In the genomic region with DNA sequence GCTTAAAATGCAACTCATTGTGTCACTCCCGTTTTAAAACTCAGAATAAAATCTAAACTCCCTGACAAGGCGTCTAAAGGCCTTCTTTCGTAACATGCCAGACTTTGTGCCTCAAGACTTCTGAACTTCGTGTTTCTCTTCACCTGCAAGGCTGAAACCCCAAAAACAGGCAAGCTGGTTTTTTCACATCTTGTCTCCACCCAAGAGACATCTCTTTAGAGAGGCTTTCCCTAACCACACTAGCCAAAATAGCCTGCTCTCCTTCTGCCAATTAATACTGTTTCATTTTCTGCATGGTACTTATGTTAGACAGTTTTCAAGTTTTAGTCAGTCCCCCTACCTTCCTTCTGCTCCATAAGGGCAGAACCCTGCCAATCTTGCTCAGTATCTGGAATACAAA, we compare ENCODE assay signal across 15 cellular contexts. TPM values are rescaled to one million over a fixed set of nuclear protein-coding genes. Genes with fewer than 3 reads are reported as not detected.
DNase-seq lines count a peak whose midpoint lies in the region; ATAC-seq and TF ChIP-seq lines count a peak whose summit lies in the region.
"Had no signal": no experiment of that assay in that cellular context is flagged by ENCODE, and none has a peak within 500 bp of the region (broad histone marks: within the 10 kb centered on the region; RNA-seq: fewer than 3 reads in every experiment).

No MANE protein-coding gene starts in this region.

- peak overlapping the region; percentile 76 for H3K4me2 ChIP-seq in KMS-11

- no peaks in the 10 kb centered on the region for H3K36me3 ChIP-seq in KMS-11 (ENCODE audit: insufficient read depth)
- H3K36me3 ChIP-seq: MG63 had no signal

- TF ChIP-seq CTCF in KMS-11 (conservative IDR thresholded peaks at IDR 0.05; ENCODE audit: low read depth, low read length) (no peak), progenitor cell of endocrine pancreas (IDR thresholded peaks at IDR 0.05; ENCODE audit: unreplicated experiment) (no peak)

- no peaks in the 10 kb centered on the region for H3K27me3 Mint-ChIP-seq in activated T-cell treated with anti-CD3 and anti-CD28 coated beads, Interleukin-2, amount 50 U/mL, for 24 hours
- H3K27me3 Mint-ChIP-seq in activated T-helper 1 cell treated with anti-CD3 and anti-CD28 coated beads, Interleukin-12 subunit alpha, Interleukin-12 subunit beta, Interleukin-2, Interleukin-4 antibody, amounts not matched to agents 30 ng/mL and 10 ng/mL and 1 ng/mL, durations not matched to agents 14 hours and 24 hours and 36 hours (ENCODE audit: insufficient read depth): no peaks in the 10 kb centered on the region
- H3K27me3 Mint-ChIP-seq in progenitor cell of endocrine pancreas: no peaks in the 10 kb centered on the region
- H3K27me3 Mint-ChIP-seq: activated CD4-positive, alpha-beta T cell treated with anti-CD3 and anti-CD28 coated beads, Interleukin-2, amount 10 ng/mL, durations not matched to agents 24 days and 14 days had no signal

- no peaks in the 10 kb centered on the region for H3K9me3 Mint-ChIP-seq in activated T-cell treated with anti-CD3 and anti-CD28 coated beads, Interleukin-2, amount 50 U/mL, for 24 hours
- no peaks in the 10 kb centered on the region for H3K9me3 Mint-ChIP-seq in activated T-helper 1 cell treated with anti-CD3 and anti-CD28 coated beads, Interleukin-12 subunit alpha, Interleukin-12 subunit beta, Interleukin-2, Interleukin-4 antibody, amounts not matched to agents 30 ng/mL and 10 ng/mL and 1 ng/mL, durations not matched to agents 14 hours and 24 hours and 36 hours
- H3K9me3 Mint-ChIP-seq in progenitor cell of endocrine pancreas (ENCODE audit: low read depth): no peaks in the 10 kb centered on the region
- H3K9me3 Mint-ChIP-seq: activated CD4-positive, alpha-beta T cell treated with anti-CD3 and anti-CD28 coated beads, Interleukin-2, amount 10 ng/mL, durations not matched to agents 24 days and 14 days had no signal

- no peak overlapping the region for H2AFZ ChIP-seq in KMS-11 (ENCODE audit: low read depth)

- no peak overlapping the region for H3K4me3 ChIP-seq in KMS-11 (IDR thresholded peaks at IDR 0.05; ENCODE audit: insufficient read depth, low read depth, low read length)
- H3K4me3 ChIP-seq: MG63, testis had no signal

- ATAC-seq in GM18520 (IDR thresholded peaks at IDR 0.05; ENCODE audit: unreplicated experiment) (no peak), HG02763 (IDR thresholded peaks at IDR 0.05; ENCODE audit: unreplicated experiment) (no peak)
- ATAC-seq: left colon, right cardiac atrium had no signal

- peak overlapping the region; percentile 18; the same call in 1 of the 2 replicates for H3K9ac ChIP-seq in KMS-11

- H3K27ac ChIP-seq in KMS-11: peak overlapping the region; percentile 77
- H3K27ac ChIP-seq: testis had no signal

- no peak overlapping the region for H3K4me3 Mint-ChIP-seq in activated T-cell treated with anti-CD3 and anti-CD28 coated beads, Interleukin-2, amount 50 U/mL, for 24 hours
- no peak overlapping the region for H3K4me3 Mint-ChIP-seq in activated T-helper 1 cell treated with anti-CD3 and anti-CD28 coated beads, Interleukin-12 subunit alpha, Interleukin-12 subunit beta, Interleukin-2, Interleukin-4 antibody, amounts not matched to agents 30 ng/mL and 10 ng/mL and 1 ng/mL, durations not matched to agents 14 hours and 24 hours and 36 hours
- no peak overlapping the region for H3K4me3 Mint-ChIP-seq in progenitor cell of endocrine pancreas (ENCODE audit: low read depth)
- H3K4me3 Mint-ChIP-seq: activated CD4-positive, alpha-beta T cell treated with anti-CD3 and anti-CD28 coated beads, Interleukin-2, amount 10 ng/mL, durations not matched to agents 24 days and 14 days had no signal

- intact Hi-C loops in activated T-helper 1 cell treated with anti-CD3 and anti-CD28 coated beads, Interleukin-12 subunit alpha, Interleukin-12 subunit beta, Interleukin-2, Interleukin-4 antibody, amounts not matched to agents 30 ng/mL and 10 ng/mL and 1 ng/mL, durations not matched to agents 14 hours and 24 hours and 36 hours (cut with micrococcal nuclease): no loop called here

- peaks cover 50% of the 10 kb centered on the region for H3K4me1 Mint-ChIP-seq in activated T-cell treated with anti-CD3 and anti-CD28 coated beads, Interleukin-2, amount 50 U/mL, for 24 hours (ENCODE audit: low read depth)
- H3K4me1 Mint-ChIP-seq in activated T-helper 1 cell treated with anti-CD3 and anti-CD28 coated beads, Interleukin-12 subunit alpha, Interleukin-12 subunit beta, Interleukin-2, Interleukin-4 antibody, amounts not matched to agents 30 ng/mL and 10 ng/mL and 1 ng/mL, durations not matched to agents 14 hours and 24 hours and 36 hours (ENCODE audit: low read depth): peaks cover 31% of the 10 kb centered on the region
- peaks cover 14% of the 10 kb centered on the region for H3K4me1 Mint-ChIP-seq in progenitor cell of endocrine pancreas (ENCODE audit: low read depth)

- no peaks in the 10 kb centered on the region for H3K27me3 ChIP-seq in KMS-11 (ENCODE audit: insufficient read depth, low read depth)
- H3K27me3 ChIP-seq: MG63, testis had no signal

- no peaks in the 10 kb centered on the region; the same call in 1 of the 2 replicates for H4K20me1 ChIP-seq in KMS-11 (ENCODE audit: insufficient read depth)

- DNase-seq in activated T-cell treated with anti-CD3 and anti-CD28 coated beads, Interleukin-2, amount 50 U/mL, for 24 hours: no peak
- DNase-seq in activated T-cell treated with anti-CD3 and anti-CD28 coated beads, Interleukin-2, amount 50 U/mL, for 48 hours: no peak
- DNase-seq in activated T-helper 1 cell treated with anti-CD3 and anti-CD28 coated beads, Interleukin-12 subunit alpha, Interleukin-12 subunit beta, Interleukin-2, Interleukin-4 antibody, amounts not matched to agents 30 ng/mL and 10 ng/mL and 1 ng/mL, durations not matched to agents 14 hours and 24 hours and 36 hours (ENCODE audit: low spot score): no peak
- DNase-seq in progenitor cell of endocrine pancreas (ENCODE audit: low spot score, unreplicated experiment) (no peak), activated gamma-delta T cell treated with Interleukin-2 at 50 U/mL for 16 hours (no peak)
- DNase-seq: activated CD4-positive, alpha-beta T cell treated with anti-CD3 and anti-CD28 coated beads, Interleukin-2, amount 10 ng/mL, durations not matched to agents 24 days and 14 days; hippocampal formation; left colon; MG63; NCI-H774; right cardiac atrium; testis had no signal

- H3K27ac Mint-ChIP-seq in activated T-cell treated with anti-CD3 and anti-CD28 coated beads, Interleukin-2, amount 50 U/mL, for 24 hours: peak overlapping the region; percentile 62
- H3K27ac Mint-ChIP-seq in activated T-helper 1 cell treated with anti-CD3 and anti-CD28 coated beads, Interleukin-12 subunit alpha, Interleukin-12 subunit beta, Interleukin-2, Interleukin-4 antibody, amounts not matched to agents 30 ng/mL and 10 ng/mL and 1 ng/mL, durations not matched to agents 14 hours and 24 hours and 36 hours: peak overlapping the region; percentile 19
- peak overlapping the region; percentile 59 for H3K27ac Mint-ChIP-seq in progenitor cell of endocrine pancreas
- H3K27ac Mint-ChIP-seq: activated CD4-positive, alpha-beta T cell treated with anti-CD3 and anti-CD28 coated beads, Interleukin-2, amount 10 ng/mL, durations not matched to agents 24 days and 14 days had no signal

- peaks cover 78% of the 10 kb centered on the region for H3K79me2 ChIP-seq in KMS-11 (ENCODE audit: insufficient read depth, low read depth)

- H3K4me1 ChIP-seq in KMS-11 (ENCODE audit: low read depth, poor library complexity, severe bottlenecking): peaks cover 75% of the 10 kb centered on the region
- H3K4me1 ChIP-seq: testis had no signal

- H3K36me3 Mint-ChIP-seq in activated T-cell treated with anti-CD3 and anti-CD28 coated beads, Interleukin-2, amount 50 U/mL, for 24 hours (ENCODE audit: low read depth): peaks cover 18% of the 10 kb centered on the region
- peaks cover 4% of the 10 kb centered on the region for H3K36me3 Mint-ChIP-seq in activated T-helper 1 cell treated with anti-CD3 and anti-CD28 coated beads, Interleukin-12 subunit alpha, Interleukin-12 subunit beta, Interleukin-2, Interleukin-4 antibody, amounts not matched to agents 30 ng/mL and 10 ng/mL and 1 ng/mL, durations not matched to agents 14 hours and 24 hours and 36 hours (ENCODE audit: low read depth)
- peaks cover 4% of the 10 kb centered on the region for H3K36me3 Mint-ChIP-seq in progenitor cell of endocrine pancreas (ENCODE audit: insufficient read depth)

RNA-seq across cellular contexts. Expression of a gene that starts 41.6 kb away (rescaled TPM):
- 91.0 and 91.6 TPM in 2 replicates for total RNA-seq in activated T-helper 1 cell treated with anti-CD3 and anti-CD28 coated beads, Interleukin-12 subunit alpha, Interleukin-12 subunit beta, Interleukin-2, Interleukin-4 antibody, amounts not matched to agents 30 ng/mL and 10 ng/mL and 1 ng/mL, durations not matched to agents 14 hours and 24 hours and 36 hours
- 135 and 139 TPM in 2 replicates for total RNA-seq in progenitor cell of endocrine pancreas
